8 cellular contexts compared by ENCODE assay signal in the genomic region with DNA sequence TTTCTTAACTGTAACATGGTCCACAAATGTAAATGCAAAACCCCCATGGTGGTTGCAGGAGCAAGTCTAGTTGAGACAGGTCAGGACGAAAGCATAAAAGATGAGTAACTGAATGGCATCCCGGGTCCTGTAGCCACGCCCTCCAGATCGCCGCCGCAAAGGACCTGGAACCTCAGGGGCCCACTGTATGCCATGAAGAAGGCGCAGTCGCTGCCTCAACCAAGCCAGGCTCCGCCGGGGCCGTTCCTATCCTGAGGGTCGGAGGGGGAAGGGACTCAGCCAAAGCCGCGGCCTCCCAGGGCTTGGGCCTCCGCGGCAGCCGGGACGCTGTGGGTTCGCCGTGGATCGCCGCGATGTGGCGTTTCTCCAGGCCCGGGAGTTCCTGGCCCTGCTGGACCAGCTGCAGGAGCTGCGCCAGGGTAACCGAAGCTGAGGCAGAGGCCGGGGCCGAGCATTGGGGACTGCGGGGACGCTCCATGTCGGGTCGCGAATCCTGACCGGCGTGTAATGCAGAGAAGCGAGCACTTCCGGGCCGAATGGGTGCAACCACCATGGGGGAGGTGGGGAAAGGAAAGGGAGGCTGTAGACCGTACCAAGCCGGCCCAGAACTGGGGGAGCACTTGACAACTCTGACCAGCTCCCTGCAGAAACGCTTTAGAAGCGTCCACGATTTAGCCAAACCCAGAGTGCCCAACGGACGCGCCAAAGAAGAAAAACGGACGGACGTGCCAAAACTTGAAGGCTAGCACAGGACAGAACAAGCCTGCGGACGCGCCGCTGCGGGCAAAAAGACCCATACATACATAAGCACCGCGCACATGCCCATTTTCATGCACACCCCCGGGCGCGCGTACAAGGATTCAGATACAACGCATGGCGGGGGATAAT. TPM values are rescaled to one million over a fixed set of nuclear protein-coding genes. Genes with fewer than 3 reads are reported as not detected.
DNase-seq lines count a peak whose midpoint lies in the region; ATAC-seq and TF ChIP-seq lines count a peak whose summit lies in the region.

No MANE protein-coding gene starts in this region.

- H3K27me3 ChIP-seq in hepatocyte (no peaks in the 10 kb centered on the region), aorta (ENCODE audit: control insufficient read depth in 1 of 2, insufficient read depth in 2 of 2, low read length in 1 of 2) (no peaks in the 10 kb centered on the region)

- no peaks in the 10 kb centered on the region for H3K36me3 ChIP-seq in hepatocyte (replicated peaks; ENCODE audit: insufficient read depth, low read depth)
- peaks cover 0 to 3% of the 10 kb centered on the region in 2 donors for H3K36me3 ChIP-seq in aorta (ENCODE audit: control insufficient read depth in 1 of 2, insufficient read depth in 2 of 2, low read length in 1 of 2)

- WGBS in hepatocyte (ENCODE audit: low lambda C conversion rate, missing lambda C conversion rate) = under 1% methylated on average over 63 of the region's 63 CpGs
- WGBS in aorta, 2 donors = 0% methylated on average over 63 of the region's 63 CpGs

- no peaks in the 10 kb centered on the region for H3K9me2 ChIP-seq in hepatocyte (replicated peaks; ENCODE audit: insufficient read depth)

- H4K20me1 ChIP-seq in hepatocyte (ENCODE audit: insufficient read depth, poor library complexity, severe bottlenecking) = no peaks in the 10 kb centered on the region

- TF ChIP-seq CTCF in astrocyte of the cerebellum (IDR thresholded peaks at IDR 0.05; ENCODE audit: low read depth, low read length, missing control alignments) (no peak), hepatocyte (IDR thresholded peaks at IDR 0.05; ENCODE audit: poor library complexity) (no peak)

- in situ Hi-C loops in astrocyte of the cerebellum (cut with HindIII; ENCODE audit: low sequenced_read_pairs) = no loop called here

- DNase-seq in NCI-H187 treated with DMSO at 0.1 percent for 48 hours (lab: John Stamatoyannopoulos, UW) = peak; percentile 74
- DNase-seq in T-helper 9 cell = peak; percentile 77
- peak; percentile 90 for DNase-seq in astrocyte of the cerebellum (ENCODE audit: low read depth)
- peak; percentile 95 for DNase-seq in hepatocyte (ENCODE audit: low spot score)
- peak; percentile 91 for DNase-seq in renal cortical epithelial cell (ENCODE audit: low read depth)
- peak; percentile 96 to 97 for DNase-seq in aorta

- H3K4me1 ChIP-seq in hepatocyte (ENCODE audit: insufficient read depth) = peaks cover 20% of the 10 kb centered on the region
- no peaks in the 10 kb centered on the region for H3K4me1 ChIP-seq in aorta (ENCODE audit: control insufficient read depth in 1 of 2, insufficient read depth in 2 of 2, low read length in 2 of 2)

- peak overlapping the region; percentile 82 for H3K4me3 ChIP-seq in astrocyte of the cerebellum (ENCODE audit: low read depth, low read length)
- peak overlapping the region; percentile 77 for H3K4me3 ChIP-seq in hepatocyte
- peak overlapping the region; percentile 93 to 95 for H3K4me3 ChIP-seq in aorta (ENCODE audit: low read length in 2 of 2)

- H3K79me2 ChIP-seq in hepatocyte = peaks cover 3% of the 10 kb centered on the region

- peak overlapping the region; percentile 89 for H3K4me2 ChIP-seq in hepatocyte

- peak overlapping the region; percentile 91 for H2AFZ ChIP-seq in hepatocyte

- intact Hi-C loops in aorta (cut with DNase I) = no loop called here

- H3K27ac ChIP-seq in hepatocyte (peak overlapping the region; percentile 98), aorta (ENCODE audit: low read depth in 1 of 2, low read length in 2 of 2) (peak overlapping the region; percentile 58 to 97)

- H3K9me3 ChIP-seq in hepatocyte (ENCODE audit: low read depth) (no peaks in the 10 kb centered on the region), aorta (ENCODE audit: control insufficient read depth, low read length) (no peaks in the 10 kb centered on the region)

- ATAC-seq in HG02884 (IDR thresholded peaks at IDR 0.05; ENCODE audit: unreplicated experiment) (peak; percentile 76), aorta (ENCODE audit: low FRiP score) (peak; percentile 99)

- TF ChIP-seq POLR2A in GM15510 (IDR thresholded peaks at IDR 0.05; ENCODE audit: borderline replicate concordance, extremely low read depth, insufficient read length) = peak; percentile 93

RNA-seq across cellular contexts. Expression of gene RPL7L1, which starts 11.1 kb away (rescaled TPM):
- total RNA-seq in hepatocyte (94.9 and 111 TPM in 2 replicates), renal cortical epithelial cell (150 and 177 TPM in 2 replicates), aorta (10 to 100 TPM; 57.8 to 59.0 TPM)
- polyA plus RNA-seq in hepatocyte (63.0 and 69.5 TPM in 2 replicates), aorta (10 to 100 TPM; 41.9 to 54.5 TPM)

RNA-seq across cellular contexts. Expression of gene PTCRA, which starts 25.3 kb away (rescaled TPM):
- total RNA-seq in hepatocyte (not detected in 2 replicates), renal cortical epithelial cell (not detected in 2 replicates), aorta (not detected)
- polyA plus RNA-seq in hepatocyte (not detected in 2 replicates), aorta (not detected)

RNA-seq across cellular contexts. Expression of gene CNPY3, which starts 38.7 kb away (rescaled TPM):
- total RNA-seq in hepatocyte = 53.8 and 71.8 TPM in 2 replicates
- polyA plus RNA-seq in hepatocyte = 137 and 152 TPM in 2 replicates
- total RNA-seq in renal cortical epithelial cell = 26.9 and 66.7 TPM in 2 replicates
- 10 to 100 TPM; 28.8 to 50.1 TPM for total RNA-seq in aorta
- polyA plus RNA-seq in aorta = 10 to 100 TPM; 28.3 to 36.1 TPM

Comparison
In these comparisons a context has a peak if more than half of its experiments do, and no peak if none do; other contexts are left out.
1. Peak in every context shown above with its lines: DNase-seq, ATAC-seq, H3K4me3 ChIP-seq and H3K27ac ChIP-seq.